In the genomic region with DNA sequence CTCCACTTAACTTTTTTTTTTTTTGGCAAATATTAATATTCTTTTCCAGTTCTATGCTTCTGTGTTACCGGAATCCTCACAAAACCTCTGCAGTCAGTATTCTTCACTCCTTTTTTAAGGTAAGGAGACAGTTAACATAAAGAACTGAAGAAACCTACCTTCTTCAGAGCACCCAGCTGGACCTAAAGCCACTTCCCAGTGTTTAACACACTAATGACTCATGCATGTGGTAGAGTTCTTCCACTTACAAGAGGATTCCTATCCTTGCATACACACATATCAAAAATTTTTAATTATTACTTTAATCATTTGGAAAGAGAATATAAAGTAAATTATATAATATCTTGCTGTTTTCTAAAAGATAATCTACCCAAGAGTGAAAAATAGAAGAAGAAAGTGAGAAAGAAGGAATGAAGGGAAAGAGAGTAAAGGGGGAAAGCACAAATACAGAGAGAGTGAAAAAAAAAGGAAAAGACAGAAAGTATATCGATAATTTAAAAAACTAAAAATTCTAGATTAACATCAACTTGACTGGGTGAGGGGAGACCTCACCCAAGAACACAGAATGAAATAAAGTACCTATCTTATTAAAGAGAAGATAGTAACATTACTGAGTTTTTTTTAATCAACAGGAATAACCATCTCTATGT, we compare ENCODE assay signal across 24 cellular contexts. TPM values are rescaled to one million over a fixed set of nuclear protein-coding genes. Genes with fewer than 3 reads are reported as not detected.
A peak's percentile ranks its signal among the peaks of the same experiment; 100 is the strongest.
DNase-seq lines count a peak whose midpoint lies in the region; ATAC-seq and TF ChIP-seq lines count a peak whose summit lies in the region.
"Had no signal": no experiment of that assay in that cellular context is flagged by ENCODE, and none has a peak within 500 bp of the region (broad histone marks: within the 10 kb centered on the region; RNA-seq: fewer than 3 reads in every experiment).

No MANE protein-coding gene starts in this region.

- H3K4me3 ChIP-seq in PC-9 = no peak overlapping the region
- no peak overlapping the region for H3K4me3 ChIP-seq in epithelial cell of esophagus (ENCODE audit: low read length)
- H3K4me3 ChIP-seq: BLaER1 treated with 17β-estradiol and CSF1 and Interleukin-3, amounts not matched to agents 10 nM and 100 nM; HAP-1; pancreas; upper lobe of left lung had no signal

- no peak overlapping the region for H3K4me2 ChIP-seq in PC-9
- H3K4me2 ChIP-seq: BLaER1 treated with 17β-estradiol and CSF1 and Interleukin-3, amounts not matched to agents 10 nM and 100 nM had no signal

- no peak overlapping the region for H3K4me3 Mint-ChIP-seq in activated CD4-positive, alpha-beta memory T cell treated with anti-CD3 and anti-CD28 coated beads for 36 hours
- H3K4me3 Mint-ChIP-seq: activated CD8-positive, alpha-beta memory T cell treated with anti-CD3 and anti-CD28 coated beads, Interleukin-2, amount 10 ng/mL, durations not matched to agents 7 days and 5 days had no signal

- H3F3A ChIP-seq in PC-9 (ENCODE audit: insufficient read depth, low read depth) = peaks cover 32% of the 10 kb centered on the region

- H3K27ac ChIP-seq in PC-9 = peak overlapping the region; percentile 30; the same call in 1 of the 2 replicates
- H3K27ac ChIP-seq: BLaER1 treated with 17β-estradiol and CSF1 and Interleukin-3, amounts not matched to agents 10 nM and 100 nM; HL-60; pancreas; upper lobe of left lung had no signal

- no peak overlapping the region for H2AFZ ChIP-seq in PC-9

- CTCF ChIA-PET in PC-9 (lab: Charles Lee) = interaction anchor here (0.7 kb wide), 1 partner anchor 30 kb away, joined by 3 read pairs; no protein-coding TSS in a partner anchor
- CTCF ChIA-PET in activated CD4-positive, alpha-beta memory T cell treated with anti-CD3 and anti-CD28 coated beads for 36 hours (lab: Charles Lee) = no interaction called here

- H3K27ac Mint-ChIP-seq in activated CD4-positive, alpha-beta memory T cell treated with anti-CD3 and anti-CD28 coated beads for 36 hours = no peak overlapping the region
- H3K27ac Mint-ChIP-seq: activated CD8-positive, alpha-beta memory T cell treated with anti-CD3 and anti-CD28 coated beads, Interleukin-2, amount 10 ng/mL, durations not matched to agents 7 days and 5 days had no signal

- H3K9me3 ChIP-seq in PC-9 (ENCODE audit: insufficient read depth, low read depth) = no peaks in the 10 kb centered on the region
- H3K9me3 ChIP-seq: HAP-1, pancreas, upper lobe of left lung had no signal

- peaks cover 22% of the 10 kb centered on the region for H3K4me1 ChIP-seq in PC-9 (replicated peaks; ENCODE audit: insufficient read depth)

- ATAC-seq in HG03457 (IDR thresholded peaks at IDR 0.05; ENCODE audit: unreplicated experiment) (no peak), GM18873 (IDR thresholded peaks at IDR 0.05; ENCODE audit: low FRiP score, unreplicated experiment) (no peak)
- ATAC-seq: activated CD8-positive, alpha-beta memory T cell treated with anti-CD3 and anti-CD28 coated beads, Interleukin-2, amount 10 ng/mL, durations not matched to agents 7 days and 5 days; pancreas had no signal

- no peaks in the 10 kb centered on the region for H3K27me3 ChIP-seq in PC-9 (ENCODE audit: insufficient read depth, low read depth)
- H3K27me3 ChIP-seq: BLaER1 treated with 17β-estradiol and CSF1 and Interleukin-3, amounts not matched to agents 10 nM and 100 nM; pancreas; upper lobe of left lung had no signal

- peaks cover 3% of the 10 kb centered on the region for H3K27me3 Mint-ChIP-seq in activated CD4-positive, alpha-beta memory T cell treated with anti-CD3 and anti-CD28 coated beads for 36 hours

- no peaks in the 10 kb centered on the region for H3K4me1 Mint-ChIP-seq in activated CD4-positive, alpha-beta memory T cell treated with anti-CD3 and anti-CD28 coated beads for 36 hours (ENCODE audit: low read depth)
- H3K4me1 Mint-ChIP-seq: activated CD8-positive, alpha-beta memory T cell treated with anti-CD3 and anti-CD28 coated beads, Interleukin-2, amount 10 ng/mL, durations not matched to agents 7 days and 5 days had no signal

- peak; percentile 43 for DNase-seq in EL
- no peak for DNase-seq in PC-9
- DNase-seq in epithelial cell of esophagus (ENCODE audit: low read depth) = peak; percentile 61
- peak; percentile 23 for DNase-seq in non-pigmented ciliary epithelial cell (ENCODE audit: low read depth)
- DNase-seq in NCI-H1436 treated with DMSO at 0.1 percent for 48 hours (lab: John Stamatoyannopoulos, UW) = no peak
- no peak for DNase-seq in activated CD4-positive, alpha-beta memory T cell treated with anti-CD3 and anti-CD28 coated beads for 36 hours
- DNase-seq: activated CD4-positive, CD25-positive, alpha-beta regulatory T cell; activated CD8-positive, alpha-beta memory T cell treated with anti-CD3 and anti-CD28 coated beads, Interleukin-2, amount 10 ng/mL, durations not matched to agents 7 days and 5 days; activated naive CD4-positive, alpha-beta T cell; head of caudate nucleus; Karpas-422; kidney; NCI-H1930; NCI-H69; pancreas; small intestine; stimulated activated naive CD4-positive, alpha-beta T cell treated with Interleukin-2 at 50 U/mL for 16 hours; T-helper 1 cell; upper lobe of left lung had no signal

- H3K79me2 ChIP-seq in PC-9 (ENCODE audit: low read depth) = peaks cover 96% of the 10 kb centered on the region

- TF ChIP-seq CTCF in PC-9 (conservative IDR thresholded peaks at IDR 0.05) (no peak), epithelial cell of esophagus (IDR thresholded peaks at IDR 0.05; ENCODE audit: insufficient read depth, low read depth, low read length, missing control alignments) (no peak)

- no peaks in the 10 kb centered on the region for H3K36me3 Mint-ChIP-seq in activated CD4-positive, alpha-beta memory T cell treated with anti-CD3 and anti-CD28 coated beads for 36 hours
- H3K36me3 Mint-ChIP-seq: activated CD8-positive, alpha-beta memory T cell treated with anti-CD3 and anti-CD28 coated beads, Interleukin-2, amount 10 ng/mL, durations not matched to agents 7 days and 5 days had no signal

- intact Hi-C loops in PC-9 (cut with micrococcal nuclease; ENCODE audit: unreplicated experiment) = no loop called here
- intact Hi-C loops in activated CD4-positive, alpha-beta memory T cell treated with anti-CD3 and anti-CD28 coated beads for 36 hours (cut with micrococcal nuclease) = no loop called here

- H3K36me3 ChIP-seq in PC-9 (ENCODE audit: low read depth) = 0 out of 2 replicates have a peak, but pooled peaks cover 9% of the 10 kb centered on the region
- H3K36me3 ChIP-seq: HAP-1, pancreas, upper lobe of left lung had no signal

- H4K20me1 ChIP-seq in PC-9 (ENCODE audit: insufficient read depth) = 0 out of 2 replicates have a peak, but pooled peaks cover 6% of the 10 kb centered on the region
- H4K20me1 ChIP-seq: BLaER1 treated with 17β-estradiol and CSF1 and Interleukin-3, amounts not matched to agents 10 nM and 100 nM had no signal

- BruUV-seq in PC-9 (replicated peaks; lab: Mats Ljungman, UMichigan) = no TSS peak

- no peaks in the 10 kb centered on the region for H3K9me2 ChIP-seq in PC-9 (ENCODE audit: insufficient read depth)

- peaks cover 4% of the 10 kb centered on the region for H3K9me3 Mint-ChIP-seq in activated CD4-positive, alpha-beta memory T cell treated with anti-CD3 and anti-CD28 coated beads for 36 hours

- POLR2A ChIA-PET in PC-9 (lab: Charles Lee; ENCODE audit: unreplicated experiment) = no interaction called here
- POLR2A ChIA-PET in activated CD4-positive, alpha-beta memory T cell treated with anti-CD3 and anti-CD28 coated beads for 36 hours (lab: Charles Lee) = no interaction called here

RNA-seq across cellular contexts. Expression of a gene that starts 54.9 kb away (rescaled TPM):
- total RNA-seq in PC-9 (2021) = 118 and 167 TPM in 2 replicates
- under 1 TPM; 0.80 to 0.95 TPM for total RNA-seq in activated CD4-positive, alpha-beta memory T cell treated with anti-CD3 and anti-CD28 coated beads for 36 hours
- total RNA-seq: activated CD8-positive, alpha-beta memory T cell treated with anti-CD3 and anti-CD28 coated beads, Interleukin-2, amount 10 ng/mL, durations not matched to agents 7 days and 5 days had no signal

Comparison
In these comparisons a context has a peak if more than half of its experiments do, and no peak if none do; other contexts are left out.
1. DNase-seq: peak in EL (single experiment), epithelial cell of esophagus (single experiment) and non-pigmented ciliary epithelial cell (single experiment); none in PC-9 (0 of 2), NCI-H1436 treated with DMSO at 0.1 percent for 48 hours (single experiment) and activated CD4-positive, alpha-beta memory T cell treated with anti-CD3 and anti-CD28 coated beads for 36 hours (single experiment).
2. RNA of a gene that starts 54.9 kb away (total RNA-seq): 118 to 167 TPM in PC-9; 0.80 to 0.95 TPM in activated CD4-positive, alpha-beta memory T cell treated with anti-CD3 and anti-CD28 coated beads for 36 hours; every median in the first group is over 10 times any median in the second.